ENCODE assay signal across 19 cellular contexts in genomic region chr15:23416349-23417276, GRCh38. TPM values are rescaled to one million over a fixed set of nuclear protein-coding genes. Genes with fewer than 3 reads are reported as not detected.
DNase-seq lines count a peak whose midpoint lies in the region; ATAC-seq and TF ChIP-seq lines count a peak whose summit lies in the region.
"Had no signal": no experiment of that assay in that cellular context is flagged by ENCODE, and none has a peak within 500 bp of the region (broad histone marks: within the 10 kb centered on the region; RNA-seq: fewer than 3 reads in every experiment).

No MANE protein-coding gene starts in this region.

- DNase-seq in HCT116 (ENCODE audit: low read depth, low spot score) (no peak), mucosa of descending colon (peak in 1 of 3 donors; percentile 12), NCI-H2171 treated with DMSO at 0.1 percent for 48 hours (lab: John Stamatoyannopoulos, UW) (no peak), epidermal melanocyte (ENCODE audit: insufficient read length, low spot score) (no peak), OCI-LY7 (ENCODE audit: low spot score) (no peak)
- DNase-seq: activated CD4-positive, alpha-beta memory T cell treated with anti-CD3 and anti-CD28 coated beads for 36 hours; amniotic stem cell; hippocampal formation; KBM-7; lower lobe of right lung; NCI-H1436 treated with DMSO at 0.1 percent for 48 hours; NCI-H510A treated with DMSO at 0.1 percent for 48 hours; stimulated activated naive CD4-positive, alpha-beta T cell treated with Interleukin-2 at 50 U/mL for 16 hours; T-helper 9 cell had no signal

- no peak overlapping the region for H2AFZ ChIP-seq in HCT116 (ENCODE audit: low read depth, low read length, poor library complexity, severe bottlenecking)
- no peak overlapping the region for H2AFZ ChIP-seq in OCI-LY7 (ENCODE audit: low read length)

- no peaks in the 10 kb centered on the region for H3K27me3 ChIP-seq in HCT116 (ENCODE audit: insufficient read depth, low read length)

- H3K9ac ChIP-seq in HCT116 (ENCODE audit: low read length) = no peak overlapping the region

- no peaks in the 10 kb centered on the region for H3K79me2 ChIP-seq in HCT116 (ENCODE audit: insufficient read depth, low read length)
- no peaks in the 10 kb centered on the region for H3K79me2 ChIP-seq in OCI-LY7 (ENCODE audit: insufficient read depth, low read depth, low read length)

- TF ChIP-seq POLR2A in HCT116 (IDR thresholded peaks at IDR 0.05; ENCODE audit: borderline replicate concordance, extremely low read depth, insufficient read depth, insufficient read length) = no peak

- no peaks in the 10 kb centered on the region for H3K36me3 ChIP-seq in HCT116 (ENCODE audit: control insufficient read depth in 1 of 2, insufficient read depth in 2 of 2, low read length in 2 of 2)
- no peaks in the 10 kb centered on the region for H3K36me3 ChIP-seq in mucosa of descending colon (ENCODE audit: low read depth)
- H3K36me3 ChIP-seq in OCI-LY7 (ENCODE audit: insufficient read depth, low read length) = no peaks in the 10 kb centered on the region
- H3K36me3 ChIP-seq: lower lobe of right lung had no signal

- intact Hi-C loops in HCT116 (cut with micrococcal nuclease) (no loop called here), mucosa of descending colon (cut with DNase I, micrococcal nuclease) (no loop called here), OCI-LY7 (cut with micrococcal nuclease; ENCODE audit: unreplicated experiment) (no loop called here)

- H3K4me1 ChIP-seq in HCT116 (ENCODE audit: control insufficient read depth in 1 of 2, insufficient read depth in 2 of 2, low read length in 2 of 2) (peaks cover 4 to 10% of the 10 kb centered on the region in 2 experiments; a peak in 2 of 4 replicates), mucosa of descending colon (ENCODE audit: low read depth) (no peaks in the 10 kb centered on the region), OCI-LY7 (ENCODE audit: insufficient read depth, low read length, poor library complexity, severe bottlenecking) (no peaks in the 10 kb centered on the region)
- H3K4me1 ChIP-seq: lower lobe of right lung had no signal

- H3K9me2 ChIP-seq in HCT116 (ENCODE audit: insufficient read depth) (no peaks in the 10 kb centered on the region), OCI-LY7 (ENCODE audit: insufficient read depth, low read length) (no peaks in the 10 kb centered on the region)

- H3K4me3 ChIP-seq in HCT116 (replicated peaks in 1 of 2; ENCODE audit: low read depth in 1 of 2, low read length in 2 of 2) = no peak overlapping the region
- no peak overlapping the region for H3K4me3 ChIP-seq in mucosa of descending colon
- H3K4me3 ChIP-seq in OCI-LY7 (ENCODE audit: low read depth, low read length, poor library complexity, severe bottlenecking) = no peak overlapping the region
- H3K4me3 ChIP-seq: lower lobe of right lung had no signal

- H3K27ac ChIP-seq in HCT116 (ENCODE audit: low read depth, low read length) (no peak overlapping the region), OCI-LY7 (ENCODE audit: low read depth, low read length, poor library complexity, severe bottlenecking) (no peak overlapping the region)
- H3K27ac ChIP-seq: lower lobe of right lung had no signal

- CTCF ChIA-PET in HCT116 (lab: Charles Lee) = no interaction called here
- CTCF ChIA-PET in OCI-LY7 (lab: Charles Lee; ENCODE audit: unreplicated experiment) = no interaction called here

- no peak for TF ChIP-seq CTCF in HCT116 (IDR thresholded peaks at IDR 0.05 in 2 of 3, conservative IDR thresholded peaks at IDR 0.05 in 1 of 3; ENCODE audit: borderline replicate concordance in 1 of 3, insufficient read depth in 1 of 3, low read depth in 2 of 3, low read length in 2 of 3)
- TF ChIP-seq CTCF in mucosa of descending colon (IDR thresholded peaks at IDR 0.05) = no peak
- TF ChIP-seq CTCF in OCI-LY7 (conservative IDR thresholded peaks at IDR 0.05; ENCODE audit: low read length) = no peak

- H3K4me2 ChIP-seq in HCT116 (ENCODE audit: low read length) = no peak overlapping the region; the same call in 1 of the 2 replicates
- H3K4me2 ChIP-seq in OCI-LY7 (ENCODE audit: low read length) = no peak overlapping the region

- RAD21 ChIA-PET in HCT116 (lab: Charles Lee; ENCODE audit: low non-redundant PET in 1 of 2, low total read pairs in 2 of 2, uncharacterized antibody in 2 of 2, unreplicated experiment in 2 of 2) = no interaction called here

- BruUV-seq in HCT116 (replicated peaks; lab: Mats Ljungman, UMichigan) (no TSS peak), OCI-LY7 (replicated peaks; lab: Mats Ljungman, UMichigan) (no TSS peak)

- H4K20me1 ChIP-seq in HCT116 (ENCODE audit: insufficient read depth) (no peaks in the 10 kb centered on the region), OCI-LY7 (ENCODE audit: insufficient read depth, low read length) (no peaks in the 10 kb centered on the region)

- POLR2A ChIA-PET in HCT116 (lab: Charles Lee) (no interaction called here), OCI-LY7 (lab: Charles Lee) (no interaction called here)

- no peak for TF ChIP-seq RAD21 in HCT116 (IDR thresholded peaks at IDR 0.05; ENCODE audit: low read depth)

- H3K9me3 ChIP-seq in HCT116 (ENCODE audit: control insufficient read depth in 1 of 2, insufficient read depth in 1 of 2, low read depth in 1 of 2, low read length in 2 of 2) (no peaks in the 10 kb centered on the region), mucosa of descending colon (no peaks in the 10 kb centered on the region), OCI-LY7 (ENCODE audit: low read length) (no peaks in the 10 kb centered on the region)
- H3K9me3 ChIP-seq: lower lobe of right lung had no signal

- ATAC-seq in GM19025 (IDR thresholded peaks at IDR 0.05; ENCODE audit: low read depth, unreplicated experiment) = peak; percentile 68
- peak; percentile 95 for ATAC-seq in HCT116
- peak; percentile 55 for ATAC-seq in SK-N-SH treated with all-trans-retinoic acid at 6 μM for 48 hours
- peak; percentile 38 for ATAC-seq in mucosa of descending colon
- no peak for ATAC-seq in GM21528 (IDR thresholded peaks at IDR 0.05; ENCODE audit: low FRiP score, unreplicated experiment)

TF ChIP-seq in HCT116, 20 proteins besides CTCF, POLR2A, EP300 and RAD21 (continues in another document):
- no peak for TF ChIP-seq EZH2phosphoT487 (IDR thresholded peaks at IDR 0.05; ENCODE audit: borderline replicate concordance)
- TF ChIP-seq ZNF274 (IDR thresholded peaks at IDR 0.05; ENCODE audit: low read depth, low read length) = no peak
- TF ChIP-seq ZBTB33 (IDR thresholded peaks at IDR 0.05; ENCODE audit: extremely low read depth, insufficient replicate concordance, low read length) = no peak
- no peak for TF ChIP-seq TCF7L2 (IDR thresholded peaks at IDR 0.05; ENCODE audit: borderline replicate concordance, extremely low read depth, insufficient read depth, insufficient read length)
- TF ChIP-seq EZH2 (IDR thresholded peaks at IDR 0.05) = no peak
- no peak for TF ChIP-seq SIN3A (IDR thresholded peaks at IDR 0.05; ENCODE audit: low read depth)
- no peak for TF ChIP-seq POLR2AphosphoS5 (IDR thresholded peaks at IDR 0.05; ENCODE audit: low read depth, low read length)

TF ChIP-seq in SK-N-SH treated with all-trans-retinoic acid at 6 μM for 48 hours, 23 proteins besides CTCF, POLR2A, EP300 and RAD21 (continues in another document):
- TF ChIP-seq PATZ1 (CRISPR knock-in tag; IDR thresholded peaks at IDR 0.05; ENCODE audit: borderline replicate concordance) = no peak
- TF ChIP-seq CREB5 (CRISPR knock-in tag; IDR thresholded peaks at IDR 0.05; ENCODE audit: low read depth) = no peak
- TF ChIP-seq ZFP30 (CRISPR knock-in tag; IDR thresholded peaks at IDR 0.05) = no peak
- TF ChIP-seq ZC3H10 (CRISPR knock-in tag; IDR thresholded peaks at IDR 0.05) = no peak
- TF ChIP-seq, protein P1, sequence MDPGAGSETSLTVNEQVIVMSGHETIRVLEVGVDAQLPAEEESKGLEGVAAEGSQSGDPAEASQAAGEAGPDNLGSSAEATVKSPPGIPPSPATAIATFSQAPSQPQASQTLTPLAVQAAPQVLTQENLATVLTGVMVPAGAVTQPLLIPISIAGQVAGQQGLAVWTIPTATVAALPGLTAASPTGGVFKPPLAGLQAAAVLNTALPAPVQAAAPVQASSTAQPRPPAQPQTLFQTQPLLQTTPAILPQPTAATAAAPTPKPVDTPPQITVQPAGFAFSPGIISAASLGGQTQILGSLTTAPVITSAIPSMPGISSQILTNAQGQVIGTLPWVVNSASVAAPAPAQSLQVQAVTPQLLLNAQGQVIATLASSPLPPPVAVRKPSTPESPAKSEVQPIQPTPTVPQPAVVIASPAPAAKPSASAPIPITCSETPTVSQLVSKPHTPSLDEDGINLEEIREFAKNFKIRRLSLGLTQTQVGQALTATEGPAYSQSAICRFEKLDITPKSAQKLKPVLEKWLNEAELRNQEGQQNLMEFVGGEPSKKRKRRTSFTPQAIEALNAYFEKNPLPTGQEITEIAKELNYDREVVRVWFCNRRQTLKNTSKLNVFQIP (CRISPR knock-in tag; IDR thresholded peaks at IDR 0.05; ENCODE audit: borderline replicate concordance, low read depth) = no peak

RNA-seq across cellular contexts. Expression of gene GOLGA6L2, which starts 30.4 kb away (rescaled TPM):
- total RNA-seq in HCT116 (2021; ENCODE audit: unreplicated experiment) (not detected), mucosa of descending colon (not detected), OCI-LY7 (2022) (not detected in 2 replicates)
- 0.02 and 0.05 TPM in 2 replicates for polyA plus RNA-seq in HCT116 (2012)
- not detected in 2 replicates for total RNA-seq in OCI-LY7 (2014; rRNA removed; shearing (Covaris generic))
- total RNA-seq: activated CD4-positive, alpha-beta memory T cell treated with anti-CD3 and anti-CD28 coated beads for 36 hours; G401; lower lobe of right lung had no signal
- polyA plus RNA-seq: esophagus had no signal
